Comparison of ENCODE assay signal across 11 cellular contexts in the genomic region with DNA sequence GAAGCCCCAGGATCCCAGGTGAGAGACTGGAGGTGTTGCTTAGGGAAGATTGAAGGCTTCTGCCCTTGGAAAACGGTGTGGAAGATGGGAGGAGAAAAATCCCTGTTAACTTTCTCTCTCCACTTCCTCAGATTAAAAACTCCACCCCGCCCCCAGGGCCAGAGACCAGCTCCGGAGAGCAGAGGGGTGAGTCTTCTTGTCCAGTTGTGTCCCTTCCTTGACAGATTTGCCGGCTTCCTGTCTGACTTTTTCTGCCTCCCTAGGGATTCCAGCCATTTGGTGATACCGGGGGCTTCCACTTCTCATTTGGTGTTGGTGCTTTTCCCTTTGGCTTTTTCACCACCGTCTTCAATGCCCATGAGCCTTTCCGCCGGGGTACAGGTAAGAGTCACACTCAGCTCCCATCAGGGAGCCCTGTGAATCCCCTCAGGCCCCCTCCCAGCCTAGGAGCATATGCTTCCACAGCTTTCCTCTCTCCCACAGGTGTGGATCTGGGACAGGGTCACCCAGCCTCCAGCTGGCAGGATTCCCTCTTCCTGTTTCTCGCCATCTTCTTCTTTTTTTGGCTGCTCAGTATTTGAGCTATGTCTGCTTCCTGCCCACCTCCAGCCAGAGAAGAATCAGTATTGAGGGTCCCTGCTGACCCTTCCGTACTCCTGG. TPM values are rescaled to one million over a fixed set of nuclear protein-coding genes. Genes with fewer than 3 reads are reported as not detected.
DNase-seq lines count a peak whose midpoint lies in the region; ATAC-seq and TF ChIP-seq lines count a peak whose summit lies in the region.
"Had no signal": no experiment of that assay in that cellular context is flagged by ENCODE, and none has a peak within 500 bp of the region (broad histone marks: within the 10 kb centered on the region; RNA-seq: fewer than 3 reads in every experiment).

No MANE protein-coding gene starts in this region.

- H3K27me3 Mint-ChIP-seq in endothelial cell (ENCODE audit: unreplicated experiment): peaks cover 9% of the 10 kb centered on the region

- H3K4me2 ChIP-seq in DND-41 (ENCODE audit: insufficient read depth, low read length): peak overlapping the region; percentile 75
- peak overlapping the region; percentile 99; the same call in 1 of the 2 replicates for H3K4me2 ChIP-seq in OCI-LY1 (ENCODE audit: low read length)

- H3K27me3 ChIP-seq in DND-41 (ENCODE audit: insufficient read depth, low read length, poor library complexity) (no peaks in the 10 kb centered on the region), OCI-LY1 (ENCODE audit: insufficient read depth, low read length) (no peaks in the 10 kb centered on the region), sigmoid colon (no peaks in the 10 kb centered on the region)
- H3K27me3 ChIP-seq: colonic mucosa had no signal

- no peak for TF ChIP-seq CTCF in DND-41 (IDR thresholded peaks at IDR 0.05; ENCODE audit: borderline replicate concordance, extremely low read depth, low read length, poor library complexity, severe bottlenecking)
- no peak for TF ChIP-seq CTCF in OCI-LY1 (IDR thresholded peaks at IDR 0.05; ENCODE audit: low read length)
- no peak for TF ChIP-seq CTCF in endothelial cell (IDR thresholded peaks at IDR 0.05; ENCODE audit: unreplicated experiment)
- TF ChIP-seq CTCF in sigmoid colon (IDR thresholded peaks at IDR 0.05): no peak

- no peak overlapping the region for H3K27ac ChIP-seq in DND-41 (ENCODE audit: low read length)
- no peak overlapping the region for H3K27ac ChIP-seq in OCI-LY1 (ENCODE audit: low read depth, low read length, poor library complexity, severe bottlenecking)
- peak overlapping the region; percentile 88 to 96 (median 94) for H3K27ac ChIP-seq in sigmoid colon
- H3K27ac ChIP-seq: colonic mucosa had no signal

- H3F3A ChIP-seq in OCI-LY1 (ENCODE audit: insufficient read depth, low read length): no peaks in the 10 kb centered on the region

- H3K79me2 ChIP-seq in DND-41 (ENCODE audit: insufficient read depth, low read length): peaks cover 34% of the 10 kb centered on the region
- H3K79me2 ChIP-seq in OCI-LY1 (ENCODE audit: insufficient read depth, low read length): peaks cover 9% of the 10 kb centered on the region; the same call in 1 of the 2 replicates

- peaks cover 47% of the 10 kb centered on the region for H3K4me1 ChIP-seq in DND-41 (ENCODE audit: insufficient read depth, low read length)
- H3K4me1 ChIP-seq in OCI-LY1 (ENCODE audit: insufficient read depth, low read length, severe bottlenecking): peaks cover 33% of the 10 kb centered on the region
- peaks cover 0 to 62% (median 42%) of the 10 kb centered on the region in 4 donors for H3K4me1 ChIP-seq in sigmoid colon

- H3K4me1 Mint-ChIP-seq in endothelial cell (ENCODE audit: unreplicated experiment): peaks cover 56% of the 10 kb centered on the region

- H3K9me2 ChIP-seq in OCI-LY1 (ENCODE audit: low read depth, low read length): no peaks in the 10 kb centered on the region

- H3K9me3 ChIP-seq in DND-41 (ENCODE audit: insufficient read depth, low read length, severe bottlenecking) (no peaks in the 10 kb centered on the region), OCI-LY1 (ENCODE audit: low read length) (no peaks in the 10 kb centered on the region), sigmoid colon (no peaks in the 10 kb centered on the region)
- H3K9me3 ChIP-seq: colonic mucosa had no signal

- H3K9ac ChIP-seq in DND-41 (ENCODE audit: low read depth, low read length): peak overlapping the region; percentile 79; the same call in 1 of the 2 replicates
- no peak overlapping the region for H3K9ac ChIP-seq in OCI-LY1 (ENCODE audit: low read length)

- H3K36me3 ChIP-seq in DND-41 (ENCODE audit: insufficient read depth, low read length) (peaks cover 50% of the 10 kb centered on the region), OCI-LY1 (ENCODE audit: insufficient read depth, low read length) (peaks cover 36% of the 10 kb centered on the region; the same call in 1 of the 2 replicates), sigmoid colon (peaks cover 8 to 43% (median 13%) of the 10 kb centered on the region in 4 donors)

- H3K9me3 Mint-ChIP-seq in endothelial cell (ENCODE audit: unreplicated experiment): no peaks in the 10 kb centered on the region

- H3K36me3 Mint-ChIP-seq in endothelial cell (ENCODE audit: low read depth, unreplicated experiment): peaks cover 7% of the 10 kb centered on the region

- H2AFZ ChIP-seq in DND-41 (ENCODE audit: low read depth, low read length) (no peak overlapping the region), OCI-LY1 (ENCODE audit: low read length) (no peak overlapping the region)

- peak overlapping the region; percentile 95 for H3K27ac Mint-ChIP-seq in endothelial cell (ENCODE audit: unreplicated experiment)

- intact Hi-C loops in sigmoid colon (cut with DNase I): loop anchor here (5.0 to 10.0 kb wide), 2 partner anchors 355 to 513 kb away; a partner anchor contains a TSS

- no peak for ATAC-seq in DND-41 (ENCODE audit: insufficient read depth, low read depth)

- H4K20me1 ChIP-seq in DND-41 (ENCODE audit: insufficient read depth, low read length) (no peaks in the 10 kb centered on the region), OCI-LY1 (ENCODE audit: insufficient read depth, low read length) (no peaks in the 10 kb centered on the region)

- DNase-seq in DND-41: no peak
- no peak for DNase-seq in endothelial cell (ENCODE audit: low spot score)
- no peak for DNase-seq in sigmoid colon
- DNase-seq in A172 (ENCODE audit: low spot score): no peak
- DNase-seq in medulla oblongata (ENCODE audit: extremely low spot score): no peak
- DNase-seq in NCI-H345 treated with DMSO at 0.1 percent for 48 hours (lab: John Stamatoyannopoulos, UW; ENCODE audit: unreplicated experiment): no peak
- no peak for DNase-seq in NCI-H1048 (lab: John Stamatoyannopoulos, UW)
- DNase-seq: colonic mucosa, NCI-H2081, Right ventricle myocardium superior had no signal

- H3K4me3 ChIP-seq in DND-41 (ENCODE audit: low read depth in 1 of 2, low read length in 2 of 2) (peak overlapping the region in 1 of 2 experiments; percentile 91; a peak in 1 of 4 replicates), OCI-LY1 (ENCODE audit: low read depth, low read length, poor library complexity, severe bottlenecking) (no peak overlapping the region), sigmoid colon (no peak overlapping the region)

- no peak for TF ChIP-seq EP300 in sigmoid colon (IDR thresholded peaks at IDR 0.05)

- peak overlapping the region; percentile 98 for H3K4me3 Mint-ChIP-seq in endothelial cell (ENCODE audit: unreplicated experiment)

- 82 to 84% methylated on average over 10 of the region's 10 CpGs for WGBS in sigmoid colon, 2 donors

- TF ChIP-seq POLR2A in sigmoid colon (IDR thresholded peaks at IDR 0.05): no peak

RNA-seq across cellular contexts. Expression of a gene that starts 1.7 kb away (rescaled TPM):
- 44.4 TPM for total RNA-seq in endothelial cell (ENCODE audit: unreplicated experiment)
- total RNA-seq in sigmoid colon: 100 to 1,000 TPM in 2 of 4 donors, 10 to 100 TPM in 2; 61.5 to 118 (median 95.1) TPM
- 100 to 1,000 TPM in 2 of 3 donors, 10 to 100 TPM in 1; 95.2 to 220 (median 189) TPM for polyA plus RNA-seq in sigmoid colon
- total RNA-seq in A172 (2014; rRNA removed; shearing (Covaris generic)): 59.4 and 61.7 TPM in 2 replicates

RNA-seq across cellular contexts. Expression of a gene that starts 4.0 kb away (rescaled TPM):
- 93.3 TPM for total RNA-seq in endothelial cell (ENCODE audit: unreplicated experiment)
- total RNA-seq in sigmoid colon: 10 to 100 TPM; 32.4 to 45.7 (median 36.5) TPM
- 10 to 100 TPM; 36.6 to 54.2 (median 37.9) TPM for polyA plus RNA-seq in sigmoid colon
- 29.6 and 36.2 TPM in 2 replicates for total RNA-seq in A172 (2014; rRNA removed; shearing (Covaris generic))

RNA-seq across cellular contexts. Expression of a gene that starts 4.2 kb away (rescaled TPM):
- 42.2 TPM for total RNA-seq in endothelial cell (ENCODE audit: unreplicated experiment)
- 1 to 10 TPM; 1.9 to 8.9 (median 5.3) TPM for total RNA-seq in sigmoid colon
- polyA plus RNA-seq in sigmoid colon: 10 to 100 TPM in 1 of 3 donors, 1 to 10 TPM in 1, not detected in 1; 2.4 to 10.6 TPM
- 0.60 and 2.2 TPM in 2 replicates for total RNA-seq in A172 (2014; rRNA removed; shearing (Covaris generic))

RNA-seq across cellular contexts. Expression of a gene that starts 10.1 kb away (rescaled TPM):
- total RNA-seq in endothelial cell (ENCODE audit: unreplicated experiment): 308 TPM
- total RNA-seq in sigmoid colon: 10 to 100 TPM; 53.6 to 67.7 (median 57.0) TPM
- polyA plus RNA-seq in sigmoid colon: 10 to 100 TPM; 16.6 to 55.2 (median 19.8) TPM
- 18.1 and 21.4 TPM in 2 replicates for total RNA-seq in A172 (2014; rRNA removed; shearing (Covaris generic))

RNA-seq across cellular contexts. Expression of a gene that starts 12.6 kb away (rescaled TPM):
- total RNA-seq in endothelial cell (ENCODE audit: unreplicated experiment): 49.0 TPM
- total RNA-seq in sigmoid colon: 10 to 100 TPM in 3 of 4 donors, 1 to 10 TPM in 1; 5.0 to 13.3 (median 10.4) TPM
- 10 to 100 TPM; 15.5 to 56.2 (median 15.6) TPM for polyA plus RNA-seq in sigmoid colon
- total RNA-seq in A172 (2014; rRNA removed; shearing (Covaris generic)): 3.1 and 3.4 TPM in 2 replicates

Comparison
In these comparisons a context has a peak if more than half of its experiments do, and no peak if none do; other contexts are left out.
1. H3K27ac ChIP-seq: peak in sigmoid colon (4 of 4); none in DND-41 (single experiment) and OCI-LY1 (single experiment).